Comparison of ENCODE assay signal across 17 cellular contexts in genomic region chr20:58401123-58401639, GRCh38.
"Had no signal": no experiment of that assay in that cellular context is flagged by ENCODE, and none has a peak within 500 bp of the region (broad histone marks: within the 10 kb centered on the region; RNA-seq: fewer than 3 reads in every experiment).

No MANE protein-coding gene starts in this region.

- H3K9ac ChIP-seq: neural progenitor cell had no signal

- H3K36me3 ChIP-seq: brain microvascular endothelial cell, heart left ventricle, neural progenitor cell, thoracic aorta, upper lobe of right lung had no signal

- H3K4me2 ChIP-seq: neural progenitor cell had no signal

- H3K27ac ChIP-seq: brain microvascular endothelial cell, epithelial cell of prostate, neural progenitor cell, thoracic aorta, upper lobe of right lung had no signal

- FAIRE-seq: frontal cortex had no signal

- H3K4me3 ChIP-seq: heart left ventricle, neural progenitor cell, thoracic aorta, upper lobe of right lung had no signal

- H2AFZ ChIP-seq: neural progenitor cell had no signal

- H3K9me3 ChIP-seq: heart left ventricle, thoracic aorta, upper lobe of right lung had no signal

- H3K27me3 ChIP-seq: brain microvascular endothelial cell, heart left ventricle, neural progenitor cell, upper lobe of right lung had no signal

- ATAC-seq: activated CD8-positive, alpha-beta memory T cell treated with anti-CD3 and anti-CD28 coated beads, Interleukin-2, amount 10 ng/mL, durations not matched to agents 7 days and 5 days; effector memory CD8-positive, alpha-beta T cell; heart left ventricle; left colon; upper lobe of right lung had no signal

- DNase-seq: activated CD4-positive, CD25-positive, alpha-beta regulatory T cell; activated CD8-positive, alpha-beta memory T cell treated with anti-CD3 and anti-CD28 coated beads, Interleukin-2, amount 10 ng/mL, durations not matched to agents 7 days and 5 days; activated gamma-delta T cell treated with Interleukin-2 at 50 U/mL for 16 hours; activated naive CD8-positive, alpha-beta T cell treated with anti-CD3 and anti-CD28 coated beads, Interleukin-2, amount 10 ng/mL, durations not matched to agents 7 days and 5 days; activated T-cell treated with anti-CD3 and anti-CD28 coated beads, Interleukin-2, amount 50 U/mL, for 48 hours; brain microvascular endothelial cell; effector memory CD8-positive, alpha-beta T cell; heart left ventricle; immature natural killer cell; left colon; stimulated activated CD4-positive, alpha-beta T cell treated with anti-CD3 and anti-CD28 coated beads, Interleukin-1b, Interleukin-23, amount 100 ng/mL, for 48 hours; T-helper 2 cell; upper lobe of right lung had no signal
